Comparison of ENCODE assay signal across 9 cellular contexts in the genomic region with DNA sequence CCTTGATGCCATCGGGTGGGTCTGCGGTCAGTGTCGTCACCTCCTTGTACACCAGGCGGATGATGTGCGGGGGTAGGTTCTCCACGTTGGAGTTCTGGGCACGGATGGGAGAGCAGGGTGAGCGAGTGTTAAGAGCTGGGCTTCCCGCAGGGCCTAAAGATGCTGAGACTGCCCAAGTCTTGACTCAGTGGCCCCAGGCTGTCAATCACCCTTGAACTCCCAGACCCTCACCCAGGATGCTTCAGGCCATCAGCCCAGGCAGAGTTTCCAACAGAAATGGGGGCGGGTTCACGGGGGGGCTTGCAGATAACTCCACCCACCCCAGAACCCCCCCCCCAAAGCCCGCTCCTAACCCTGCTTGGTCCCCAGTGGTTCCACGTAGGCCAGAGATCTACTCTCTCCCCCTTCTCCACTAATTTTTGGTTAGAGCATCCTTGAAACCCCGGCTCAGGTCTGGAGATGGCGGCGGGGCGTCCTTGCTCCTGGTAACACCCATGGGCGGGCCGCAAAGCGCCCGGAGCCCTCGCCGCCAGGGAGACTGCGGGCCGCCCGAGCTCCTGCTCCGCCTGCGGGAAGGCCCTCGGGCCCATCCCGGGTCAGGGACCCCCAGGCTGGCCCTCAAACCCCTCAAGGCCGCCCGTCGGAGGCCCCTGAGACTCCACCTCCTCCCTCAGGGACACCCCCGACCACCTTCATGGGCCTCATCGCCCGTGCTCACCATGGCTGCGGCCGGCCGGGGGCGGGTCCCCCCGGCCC. TPM values are rescaled to one million over a fixed set of nuclear protein-coding genes. Genes with fewer than 3 reads are reported as not detected.
DNase-seq lines count a peak whose midpoint lies in the region; ATAC-seq, FAIRE-seq and TF ChIP-seq lines count a peak whose summit lies in the region.
"Had no signal": no experiment of that assay in that cellular context is flagged by ENCODE, and none has a peak within 500 bp of the region (broad histone marks: within the 10 kb centered on the region; RNA-seq: fewer than 3 reads in every experiment).

No MANE protein-coding gene starts in this region.

- H3K27ac Mint-ChIP-seq in activated CD8-positive, alpha-beta T cell treated with anti-CD3 and anti-CD28 coated beads for 36 hours = peak overlapping the region; percentile 83

- H2BK12ac ChIP-seq in neuronal stem cell (ENCODE audit: low read length) = no peak overlapping the region

- no peaks in the 10 kb centered on the region for H3K27me3 Mint-ChIP-seq in activated CD8-positive, alpha-beta T cell treated with anti-CD3 and anti-CD28 coated beads for 36 hours

- no peak overlapping the region for H2BK120ac ChIP-seq in neuronal stem cell (ENCODE audit: low read depth, low read length)

- H3K18ac ChIP-seq in neuronal stem cell (ENCODE audit: low read length) = peak overlapping the region; percentile 92

- no peaks in the 10 kb centered on the region for H3K27me3 ChIP-seq in fibroblast of lung (ENCODE audit: control insufficient read depth, insufficient read depth, low read length)
- no peaks in the 10 kb centered on the region for H3K27me3 ChIP-seq in neuronal stem cell (ENCODE audit: control insufficient read depth in 3 of 3, insufficient read depth in 3 of 3, low read depth in 1 of 3, low read length in 3 of 3)

- no peak overlapping the region for H3K4ac ChIP-seq in neuronal stem cell (ENCODE audit: low read length)

- POLR2A ChIA-PET in activated CD8-positive, alpha-beta T cell treated with anti-CD3 and anti-CD28 coated beads for 36 hours (lab: Charles Lee) = interaction anchor here (0.6 to 8.6 kb wide), 23 partner anchors 8 to 739 kb away, joined by 3 to 217 read pairs (median 4); a partner anchor contains a TSS

- DNase-seq in stimulated activated CD4-positive, alpha-beta T cell treated with anti-CD3 and anti-CD28 coated beads, Interleukin-12 subunit alpha, Interleukin-12 subunit beta, amount 100 ng/mL, for 4 hours = peak; percentile 38
- DNase-seq in stimulated activated CD4-positive, alpha-beta T cell treated with anti-CD3 and anti-CD28 coated beads, Interleukin-4, amount 100 ng/mL, for 4 hours = no peak
- peak; percentile 33 for DNase-seq in activated CD8-positive, alpha-beta T cell treated with anti-CD3 and anti-CD28 coated beads for 36 hours
- DNase-seq in fibroblast of lung (ENCODE audit: low read depth in 2 of 2) (peak in 1 of 2 donors; percentile 37), neuronal stem cell (ENCODE audit: low spot score) (no peak), frontal cortex (ENCODE audit: low spot score in 2 of 2) (no peak), NCI-H226 (no peak)

- WGBS in neuronal stem cell (ENCODE audit: extremely low coverage in 2 of 2, insufficient read length in 2 of 2, insufficient replicate concordance in 1 of 2), 2 donors = no CpG with 5 or more reads among the region's 41 CpGs

- ATAC-seq in HG03432 (IDR thresholded peaks at IDR 0.05; ENCODE audit: unreplicated experiment) = peak; percentile 13
- ATAC-seq in activated CD8-positive, alpha-beta T cell treated with anti-CD3 and anti-CD28 coated beads for 36 hours = no peak

- CTCF ChIA-PET in activated CD8-positive, alpha-beta T cell treated with anti-CD3 and anti-CD28 coated beads for 36 hours (lab: Charles Lee) = no interaction called here

- peaks cover 38% of the 10 kb centered on the region for H3K79me2 ChIP-seq in fibroblast of lung (ENCODE audit: control insufficient read depth, insufficient read depth, low read length)

- TF ChIP-seq CTCF in activated CD8-positive, alpha-beta T cell treated with anti-CD3 and anti-CD28 coated beads for 36 hours (IDR thresholded peaks at IDR 0.05) = no peak
- no peak for TF ChIP-seq CTCF in fibroblast of lung (conservative IDR thresholded peaks at IDR 0.05 in 1 of 2, IDR thresholded peaks at IDR 0.05 in 1 of 2; ENCODE audit: low read depth in 1 of 2, low read length in 2 of 2)

- H2AK5ac ChIP-seq in neuronal stem cell (ENCODE audit: low read depth, low read length) = peak overlapping the region; percentile 74

- intact Hi-C loops in activated CD8-positive, alpha-beta T cell treated with anti-CD3 and anti-CD28 coated beads for 36 hours (cut with micrococcal nuclease) = no loop called here

- H2BK15ac ChIP-seq in neuronal stem cell (ENCODE audit: low read length) = no peak overlapping the region

- peaks cover 2% of the 10 kb centered on the region for H4K20me1 ChIP-seq in fibroblast of lung (ENCODE audit: control insufficient read depth, extremely low read depth, insufficient read depth, low read length)

- H3K9ac ChIP-seq in fibroblast of lung (ENCODE audit: insufficient read depth, low read length) = peak overlapping the region; percentile 94
- H3K9ac ChIP-seq in neuronal stem cell (ENCODE audit: low read depth, low read length, poor library complexity) = peak overlapping the region; percentile 94

- no peaks in the 10 kb centered on the region for H3K9me3 ChIP-seq in fibroblast of lung (ENCODE audit: control insufficient read depth, insufficient read depth, low read depth, low read length)
- peaks cover 5 to 19% of the 10 kb centered on the region in 2 donors for H3K9me3 ChIP-seq in neuronal stem cell (replicated peaks in 1 of 2; ENCODE audit: control insufficient read depth in 2 of 2, insufficient read depth in 1 of 2, low read depth in 1 of 2, low read length in 2 of 2)

- H3K27ac ChIP-seq in fibroblast of lung (ENCODE audit: insufficient read depth, low read length) (peak overlapping the region; percentile 98), neuronal stem cell (replicated peaks; ENCODE audit: low read length) (peak overlapping the region; percentile 98)

- peak overlapping the region; percentile 92 for H3K4me3 Mint-ChIP-seq in activated CD8-positive, alpha-beta T cell treated with anti-CD3 and anti-CD28 coated beads for 36 hours

- H2AFZ ChIP-seq in fibroblast of lung (ENCODE audit: low read length) (no peak overlapping the region), neuronal stem cell (ENCODE audit: low read length) (no peak overlapping the region)

- H4K91ac ChIP-seq in neuronal stem cell (ENCODE audit: low read depth, low read length, poor library complexity) = no peak overlapping the region

- H3K4me3 ChIP-seq in fibroblast of lung (replicated peaks in 1 of 4; ENCODE audit: control extremely low read depth in 1 of 4, insufficient read depth in 1 of 4, low read depth in 3 of 4, low read length in 4 of 4) (peak overlapping the region; percentile 71 to 92 (median 81)), neuronal stem cell (ENCODE audit: low read length in 2 of 2) (peak overlapping the region; percentile 76 to 98)

- H3K79me1 ChIP-seq in neuronal stem cell (ENCODE audit: low read depth, low read length) = peaks cover 15% of the 10 kb centered on the region

- H3K36me3 Mint-ChIP-seq in activated CD8-positive, alpha-beta T cell treated with anti-CD3 and anti-CD28 coated beads for 36 hours (ENCODE audit: low read depth) = peaks cover 52% of the 10 kb centered on the region

- H3K36me3 ChIP-seq in fibroblast of lung (ENCODE audit: control insufficient read depth, insufficient read depth, low read length) (peaks cover 17% of the 10 kb centered on the region), neuronal stem cell (replicated peaks in 1 of 2; ENCODE audit: control insufficient read depth in 2 of 2, insufficient read depth in 2 of 2, low read length in 2 of 2) (peaks cover 37 to 46% of the 10 kb centered on the region in 2 donors)

- FAIRE-seq in frontal cortex (lab: Jason Lieb, UNC) = no peak
- FAIRE-seq: islet of Langerhans had no signal

- H3K23ac ChIP-seq in neuronal stem cell (ENCODE audit: low read depth, low read length, poor library complexity) = peak overlapping the region; percentile 98

- peaks cover 9% of the 10 kb centered on the region for H3K9me3 Mint-ChIP-seq in activated CD8-positive, alpha-beta T cell treated with anti-CD3 and anti-CD28 coated beads for 36 hours

- H4K8ac ChIP-seq in neuronal stem cell (ENCODE audit: low read depth, low read length) = no peak overlapping the region

- H3K4me1 ChIP-seq in fibroblast of lung (ENCODE audit: control insufficient read depth, extremely low read depth, insufficient read depth, low read length) (peaks cover 19% of the 10 kb centered on the region), neuronal stem cell (ENCODE audit: control insufficient read depth in 2 of 2, insufficient read depth in 1 of 2, low read depth in 1 of 2, low read length in 2 of 2) (peaks cover 19 to 20% of the 10 kb centered on the region in 2 donors)

- peak overlapping the region; percentile 100 for H3K4me2 ChIP-seq in fibroblast of lung (ENCODE audit: extremely low read depth, insufficient read depth, low read length)
- peak overlapping the region; percentile 86 for H3K4me2 ChIP-seq in neuronal stem cell (ENCODE audit: insufficient read depth, low read length, poor library complexity, severe bottlenecking)

- H2BK5ac ChIP-seq in neuronal stem cell (ENCODE audit: low read length) = peak overlapping the region; percentile 88

- H3K4me1 Mint-ChIP-seq in activated CD8-positive, alpha-beta T cell treated with anti-CD3 and anti-CD28 coated beads for 36 hours (ENCODE audit: low read depth) = peaks cover 26% of the 10 kb centered on the region

- no peak overlapping the region for H3K14ac ChIP-seq in neuronal stem cell (ENCODE audit: low read length)

RNA-seq across cellular contexts. Expression of a gene that starts 0.5 kb away (rescaled TPM):
- 100 to 1,000 TPM; 229 to 241 TPM for total RNA-seq in activated CD8-positive, alpha-beta T cell treated with anti-CD3 and anti-CD28 coated beads for 36 hours
- total RNA-seq in fibroblast of lung (37.5 and 41.0 TPM in 2 replicates), frontal cortex (28.9 TPM)
- polyA plus RNA-seq in fibroblast of lung = 25.4 and 74.6 TPM in 2 replicates
- 34.8 and 92.1 TPM in 2 replicates for polyA plus RNA-seq in fibroblast of lung (2012)
- 93.5 and 271 TPM in 2 replicates for polyA minus RNA-seq in fibroblast of lung (ENCODE audit: low replicate concordance)
- 344 TPM for polyA plus RNA-seq in neuronal stem cell (2013, experiment 1 of 2)
- polyA plus RNA-seq in neuronal stem cell (2013, experiment 2 of 2) = 342 TPM

RNA-seq across cellular contexts. Expression of a gene that starts 21.3 kb away (rescaled TPM):
- 1,000 to 10,000 TPM; 3,001 to 3,058 TPM for total RNA-seq in activated CD8-positive, alpha-beta T cell treated with anti-CD3 and anti-CD28 coated beads for 36 hours
- 146 and 168 TPM in 2 replicates for total RNA-seq in fibroblast of lung
- polyA plus RNA-seq in fibroblast of lung = 548 and 665 TPM in 2 replicates
- polyA plus RNA-seq in fibroblast of lung (2012) = 2,843 and 2,858 TPM in 2 replicates
- 715 and 824 TPM in 2 replicates for polyA minus RNA-seq in fibroblast of lung (ENCODE audit: low replicate concordance)
- polyA plus RNA-seq in neuronal stem cell (2013, experiment 1 of 2) = 2,729 TPM
- polyA plus RNA-seq in neuronal stem cell (2013, experiment 2 of 2) = 2,534 TPM
- total RNA-seq in frontal cortex = 112 TPM

RNA-seq across cellular contexts. Expression of a gene that starts 23.0 kb away (rescaled TPM):
- 10 to 100 TPM in 1 of 2 experiments, 1 to 10 TPM in 1; 9.4 to 10.6 TPM for total RNA-seq in activated CD8-positive, alpha-beta T cell treated with anti-CD3 and anti-CD28 coated beads for 36 hours
- total RNA-seq in fibroblast of lung (0.26 and 0.33 TPM in 2 replicates), frontal cortex (0.41 TPM)
- polyA plus RNA-seq in fibroblast of lung = not detected in 2 replicates
- polyA plus RNA-seq in fibroblast of lung (2012) = 0.15 TPM in 1 of 2 replicates, not detected in the other
- polyA minus RNA-seq in fibroblast of lung (ENCODE audit: low replicate concordance) = not detected in 2 replicates
- polyA plus RNA-seq in neuronal stem cell (2013, experiment 1 of 2) = 0.14 TPM
- polyA plus RNA-seq in neuronal stem cell (2013, experiment 2 of 2) = 0.14 TPM

RNA-seq across cellular contexts. Expression of a gene that starts 30.4 kb away (rescaled TPM):
- not detected for total RNA-seq in activated CD8-positive, alpha-beta T cell treated with anti-CD3 and anti-CD28 coated beads for 36 hours
- total RNA-seq in fibroblast of lung (not detected in 2 replicates), frontal cortex (not detected)
- polyA plus RNA-seq in fibroblast of lung = 0.14 TPM in 1 of 2 replicates, not detected in the other
- not detected in 2 replicates for polyA plus RNA-seq in fibroblast of lung (2012)
- not detected in 2 replicates for polyA minus RNA-seq in fibroblast of lung (ENCODE audit: low replicate concordance)
- polyA plus RNA-seq in neuronal stem cell (2013, experiment 1 of 2) = 0.85 TPM
- polyA plus RNA-seq in neuronal stem cell (2013, experiment 2 of 2) = 0.46 TPM

RNA-seq across cellular contexts. Expression of a gene that starts 36.1 kb away (rescaled TPM):
- total RNA-seq in activated CD8-positive, alpha-beta T cell treated with anti-CD3 and anti-CD28 coated beads for 36 hours = not detected
- total RNA-seq in fibroblast of lung (not detected in 2 replicates), frontal cortex (4.5 TPM)
- not detected in 2 replicates for polyA plus RNA-seq in fibroblast of lung
- not detected in 2 replicates for polyA plus RNA-seq in fibroblast of lung (2012)
- polyA minus RNA-seq in fibroblast of lung (ENCODE audit: low replicate concordance) = not detected in 2 replicates
- 0.33 TPM for polyA plus RNA-seq in neuronal stem cell (2013, experiment 1 of 2)
- polyA plus RNA-seq in neuronal stem cell (2013, experiment 2 of 2) = 0.30 TPM

Comparison
In these comparisons a context has a peak if more than half of its experiments do, and no peak if none do; other contexts are left out.
1. DNase-seq: peak in stimulated activated CD4-positive, alpha-beta T cell treated with anti-CD3 and anti-CD28 coated beads, Interleukin-12 subunit alpha, Interleukin-12 subunit beta, amount 100 ng/mL, for 4 hours (single experiment) and activated CD8-positive, alpha-beta T cell treated with anti-CD3 and anti-CD28 coated beads for 36 hours (single experiment); none in stimulated activated CD4-positive, alpha-beta T cell treated with anti-CD3 and anti-CD28 coated beads, Interleukin-4, amount 100 ng/mL, for 4 hours (0 of 2), neuronal stem cell (single experiment), frontal cortex (0 of 2) and NCI-H226 (single experiment).
2. RNA of a gene that starts 21.3 kb away (total RNA-seq): 3,001 to 3,058 TPM in activated CD8-positive, alpha-beta T cell treated with anti-CD3 and anti-CD28 coated beads for 36 hours; 146 to 168 TPM in fibroblast of lung and 112 TPM in frontal cortex (single experiment); every median in the first group is over 10 times any median in the second.